Comparison of ENCODE assay signal across 28 cellular contexts in the genomic region with DNA sequence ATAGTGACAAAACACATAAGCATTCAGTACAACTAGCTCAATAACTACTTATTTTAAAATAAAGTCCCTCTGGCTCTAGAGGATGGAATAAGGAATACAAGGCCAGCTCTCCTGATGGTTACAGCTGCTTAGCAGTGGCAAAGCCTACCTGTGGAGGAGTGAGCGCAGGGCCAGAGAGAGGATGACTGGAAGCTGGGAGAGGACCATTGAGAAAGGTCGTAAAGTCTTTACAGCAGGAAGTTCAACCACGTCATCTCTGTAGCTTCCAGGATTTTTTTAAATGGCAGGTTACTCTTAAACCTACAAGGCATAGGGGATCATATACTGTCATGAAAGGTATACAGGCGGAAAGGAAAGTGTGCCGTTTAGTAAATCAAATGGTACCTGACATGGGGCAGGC. TPM values are rescaled to one million over a fixed set of nuclear protein-coding genes. Genes with fewer than 3 reads are reported as not detected.
DNase-seq lines count a peak whose midpoint lies in the region; ATAC-seq and TF ChIP-seq lines count a peak whose summit lies in the region.
"Had no signal": no experiment of that assay in that cellular context is flagged by ENCODE, and none has a peak within 500 bp of the region (broad histone marks: within the 10 kb centered on the region; RNA-seq: fewer than 3 reads in every experiment).

No MANE protein-coding gene starts in this region.

- peaks cover 79% of the 10 kb centered on the region for H3K4me1 Mint-ChIP-seq in activated T-helper 2 cell treated with anti-CD3 and anti-CD28 coated beads, Interferon-gamma antibody, Interleukin-2, Interleukin-4, amounts not matched to agents 10 μg/mL and 5 μg/mL and 100 μg/mL, durations not matched to agents 14 hours and 24 hours and 36 hours (ENCODE audit: low read depth)

- H3K9me3 ChIP-seq in mucosa of descending colon (no peaks in the 10 kb centered on the region), suprapubic skin (no peaks in the 10 kb centered on the region)
- H3K9me3 ChIP-seq: esophagus squamous epithelium, tibial nerve had no signal

- no peaks in the 10 kb centered on the region for H3K27me3 Mint-ChIP-seq in activated T-helper 2 cell treated with anti-CD3 and anti-CD28 coated beads, Interferon-gamma antibody, Interleukin-2, Interleukin-4, amounts not matched to agents 10 μg/mL and 5 μg/mL and 100 μg/mL, durations not matched to agents 14 hours and 24 hours and 36 hours (ENCODE audit: low read depth)
- H3K27me3 Mint-ChIP-seq: naive thymus-derived CD4-positive, alpha-beta T cell; T-helper 17 cell had no signal

- intact Hi-C loops in activated T-helper 2 cell treated with anti-CD3 and anti-CD28 coated beads, Interferon-gamma antibody, Interleukin-2, Interleukin-4, amounts not matched to agents 10 μg/mL and 5 μg/mL and 100 μg/mL, durations not matched to agents 14 hours and 24 hours and 36 hours (cut with micrococcal nuclease), result no loop called here
- intact Hi-C loops in mucosa of descending colon (cut with DNase I, micrococcal nuclease), result no loop called here

- H3K4me1 ChIP-seq in mucosa of descending colon (ENCODE audit: low read depth) (peaks cover 30% of the 10 kb centered on the region), suprapubic skin (peaks cover 99% of the 10 kb centered on the region)

- peak; percentile 25 for DNase-seq in DMS153 (lab: John Stamatoyannopoulos, UW)
- DNase-seq in DMS153 treated with DMSO at 0.1 percent for 48 hours (lab: John Stamatoyannopoulos, UW; ENCODE audit: unreplicated experiment), result no peak
- DNase-seq in activated T-helper 2 cell treated with anti-CD3 and anti-CD28 coated beads, Interferon-gamma antibody, Interleukin-2, Interleukin-4, amounts not matched to agents 10 μg/mL and 5 μg/mL and 100 μg/mL, durations not matched to agents 14 hours and 24 hours and 36 hours (ENCODE audit: low spot score), result no peak
- DNase-seq in mucosa of descending colon, result peak in 1 of 3 donors; percentile 38
- no peak for DNase-seq in suprapubic skin (ENCODE audit: low spot score in 2 of 2)
- DNase-seq in RWPE1 (ENCODE audit: low spot score), result no peak
- DNase-seq in activated T-cell treated with anti-CD3 and anti-CD28 coated beads for 4 hours, result no peak
- DNase-seq: 8988T; activated CD4-positive, alpha-beta T cell treated with anti-CD3 and anti-CD28 coated beads for 4 hours; activated naive CD4-positive, alpha-beta T cell treated with anti-CD3 and anti-CD28 coated beads for 36 hours; activated T-cell treated with anti-CD3 and anti-CD28 coated beads, Interleukin-2, amount 50 U/mL, for 48 hours; CD8-positive, alpha-beta T cell; cortex of kidney; DMS79; esophagus squamous epithelium; GF-D8; GOT3; KG1; naive thymus-derived CD4-positive, alpha-beta T cell; NCI-H146; RPMI8226; stimulated activated CD4-positive, alpha-beta T cell treated with anti-CD3 and anti-CD28 coated beads, Interleukin-12 subunit alpha, Interleukin-12 subunit beta, amount 100 ng/mL, for 4 hours; stimulated activated CD4-positive, alpha-beta T cell treated with anti-CD3 and anti-CD28 coated beads, Interleukin-4, amount 100 ng/mL, for 24 hours; stimulated activated naive CD4-positive, alpha-beta T cell treated with Interleukin-2 at 50 U/mL for 16 hours; T-helper 17 cell had no signal

- no peak overlapping the region for H3K4me3 Mint-ChIP-seq in activated T-helper 2 cell treated with anti-CD3 and anti-CD28 coated beads, Interferon-gamma antibody, Interleukin-2, Interleukin-4, amounts not matched to agents 10 μg/mL and 5 μg/mL and 100 μg/mL, durations not matched to agents 14 hours and 24 hours and 36 hours (ENCODE audit: low read depth)
- H3K4me3 Mint-ChIP-seq: activated naive CD4-positive, alpha-beta T cell treated with anti-CD3 and anti-CD28 coated beads for 36 hours; CD8-positive, alpha-beta T cell; naive thymus-derived CD4-positive, alpha-beta T cell; T-helper 17 cell had no signal

- ATAC-seq in mucosa of descending colon, result peak; percentile 66
- no peak for ATAC-seq in HG03025 (IDR thresholded peaks at IDR 0.05; ENCODE audit: low FRiP score, unreplicated experiment)
- ATAC-seq: CD8-positive, alpha-beta T cell; naive thymus-derived CD4-positive, alpha-beta T cell; T-helper 17 cell had no signal

- TF ChIP-seq EP300 in suprapubic skin (IDR thresholded peaks at IDR 0.05), result no peak

- H3K27ac Mint-ChIP-seq in activated T-helper 2 cell treated with anti-CD3 and anti-CD28 coated beads, Interferon-gamma antibody, Interleukin-2, Interleukin-4, amounts not matched to agents 10 μg/mL and 5 μg/mL and 100 μg/mL, durations not matched to agents 14 hours and 24 hours and 36 hours, result peak overlapping the region; percentile 34
- H3K27ac Mint-ChIP-seq: activated naive CD4-positive, alpha-beta T cell treated with anti-CD3 and anti-CD28 coated beads for 36 hours; CD8-positive, alpha-beta T cell; T-helper 17 cell had no signal

- no peaks in the 10 kb centered on the region for H3K9me3 Mint-ChIP-seq in activated T-helper 2 cell treated with anti-CD3 and anti-CD28 coated beads, Interferon-gamma antibody, Interleukin-2, Interleukin-4, amounts not matched to agents 10 μg/mL and 5 μg/mL and 100 μg/mL, durations not matched to agents 14 hours and 24 hours and 36 hours
- H3K9me3 Mint-ChIP-seq: activated naive CD4-positive, alpha-beta T cell treated with anti-CD3 and anti-CD28 coated beads for 36 hours; CD8-positive, alpha-beta T cell; naive thymus-derived CD4-positive, alpha-beta T cell had no signal

- 83% methylated on average over 5 of the region's 5 CpGs for WGBS in suprapubic skin

- no peaks in the 10 kb centered on the region for H3K27me3 ChIP-seq in suprapubic skin
- H3K27me3 ChIP-seq: cardiac muscle cell, esophagus squamous epithelium, tibial nerve had no signal

- H3K27ac ChIP-seq in suprapubic skin (peak overlapping the region; percentile 95), RWPE1 (no peak overlapping the region)
- H3K27ac ChIP-seq: cardiac muscle cell had no signal

- H3K36me3 ChIP-seq in mucosa of descending colon (ENCODE audit: low read depth) (no peaks in the 10 kb centered on the region), suprapubic skin (no peaks in the 10 kb centered on the region)
- H3K36me3 ChIP-seq: cardiac muscle cell, esophagus squamous epithelium, tibial nerve had no signal

- TF ChIP-seq CTCF in mucosa of descending colon (IDR thresholded peaks at IDR 0.05), result no peak
- no peak for TF ChIP-seq CTCF in suprapubic skin (IDR thresholded peaks at IDR 0.05)
- no peak for TF ChIP-seq CTCF in RWPE1 (conservative IDR thresholded peaks at IDR 0.05; ENCODE audit: low read depth)

- TF ChIP-seq POLR2A in suprapubic skin (IDR thresholded peaks at IDR 0.05), result no peak

- POLR2A ChIA-PET in RWPE1 (lab: Yijun Ruan, JAX; ENCODE audit: low non-redundant PET), result no interaction called here

- H3K36me3 Mint-ChIP-seq in activated T-helper 2 cell treated with anti-CD3 and anti-CD28 coated beads, Interferon-gamma antibody, Interleukin-2, Interleukin-4, amounts not matched to agents 10 μg/mL and 5 μg/mL and 100 μg/mL, durations not matched to agents 14 hours and 24 hours and 36 hours (ENCODE audit: low read depth), result peaks cover 37% of the 10 kb centered on the region
- H3K36me3 Mint-ChIP-seq: CD8-positive, alpha-beta T cell had no signal

- CTCF ChIA-PET in RWPE1 (lab: Yijun Ruan, JAX), result interaction anchor here (0.6 to 1.3 kb wide), 3 partner anchors 11 to 43 kb away, joined by 3 to 4 read pairs (median 3); no protein-coding TSS in a partner anchor

- H3K4me3 ChIP-seq in mucosa of descending colon (no peak overlapping the region), suprapubic skin (no peak overlapping the region)
- H3K4me3 ChIP-seq: cardiac muscle cell, esophagus squamous epithelium, tibial nerve had no signal

RNA-seq across cellular contexts. Expression of gene ANXA4, which starts 26.3 kb away (rescaled TPM):
- total RNA-seq in activated T-helper 2 cell treated with anti-CD3 and anti-CD28 coated beads, Interferon-gamma antibody, Interleukin-2, Interleukin-4, amounts not matched to agents 10 μg/mL and 5 μg/mL and 100 μg/mL, durations not matched to agents 14 hours and 24 hours and 36 hours, result 45.6 and 52.9 TPM in 2 replicates
- total RNA-seq in mucosa of descending colon, result 100 to 1,000 TPM; 176 to 345 (median 228) TPM
- 10 to 100 TPM; 58.1 to 91.6 (median 85.8) TPM for total RNA-seq in suprapubic skin
